ENCODE assay signal across 27 cellular contexts in the genomic region with DNA sequence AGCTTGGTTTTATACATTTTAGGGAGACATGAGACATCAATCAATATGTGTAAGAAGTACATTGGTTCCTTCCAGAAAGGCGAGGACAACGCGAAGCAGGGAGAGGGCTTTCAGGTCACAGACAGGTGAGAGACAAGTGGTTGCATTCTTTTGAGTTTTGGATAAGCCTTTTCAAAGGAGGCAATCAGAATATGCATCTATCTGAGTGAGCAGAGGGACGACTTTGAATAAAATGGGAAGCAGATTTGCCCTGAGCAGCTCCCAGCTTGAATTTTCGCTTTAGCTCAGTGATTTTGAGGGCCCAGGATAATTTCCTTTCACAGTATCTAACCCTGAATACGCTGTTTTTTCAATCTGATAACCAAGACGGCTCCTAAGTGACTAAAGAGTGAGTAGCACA.
"Had no signal": no experiment of that assay in that cellular context is flagged by ENCODE, and none has a peak within 500 bp of the region (broad histone marks: within the 10 kb centered on the region; RNA-seq: fewer than 3 reads in every experiment).

No MANE protein-coding gene starts in this region.

- H3K36me3 ChIP-seq: neutrophil, right lobe of liver, sigmoid colon, stomach, thoracic aorta, thyroid gland, tibial nerve, upper lobe of left lung, vagina had no signal

- H2AFZ ChIP-seq: parathyroid adenoma had no signal

- H3K4me3 Mint-ChIP-seq: naive thymus-derived CD8-positive, alpha-beta T cell; natural killer cell treated with Interleukin-12 subunit alpha and Interleukin-12 subunit beta and Interleukin-15 and Interleukin-18, amount 100 ng/mL, for 72 hours; nephron progenitor cell; stimulated activated effector memory CD8-positive, alpha-beta T cell treated with anti-CD3 and anti-CD28 coated beads, Interleukin-12 subunit alpha, Interleukin-12 subunit beta, amount 100 ng/mL, for 72 hours; stimulated activated naive B cell treated with anti-CD40 and anti-IgM and Interleukin-4, amounts not matched to agents 10 μg/mL and 1 μg/mL and 100 μg/mL, for 72 hours; stimulated activated naive CD8-positive, alpha-beta T cell treated with anti-CD3 and anti-CD28 coated beads, Interleukin-15, Interleukin-2, amounts not matched to agents 100 ng/mL and 50 ng/mL, for 24 hours had no signal

- H3K9ac ChIP-seq: parathyroid adenoma had no signal

- H3K79me2 ChIP-seq: parathyroid adenoma had no signal

- H3K27ac Mint-ChIP-seq: naive thymus-derived CD8-positive, alpha-beta T cell; natural killer cell treated with Interleukin-12 subunit alpha and Interleukin-12 subunit beta and Interleukin-15 and Interleukin-18, amount 100 ng/mL, for 72 hours; nephron progenitor cell; progenitor cell of endocrine pancreas; stimulated activated effector memory CD8-positive, alpha-beta T cell treated with anti-CD3 and anti-CD28 coated beads, Interleukin-12 subunit alpha, Interleukin-12 subunit beta, amount 100 ng/mL, for 72 hours; stimulated activated naive B cell treated with anti-CD40 and anti-IgM and Interleukin-4, amounts not matched to agents 10 μg/mL and 1 μg/mL and 100 μg/mL, for 72 hours; stimulated activated naive CD8-positive, alpha-beta T cell treated with anti-CD3 and anti-CD28 coated beads, Interleukin-15, Interleukin-2, amounts not matched to agents 100 ng/mL and 50 ng/mL, for 24 hours had no signal

- H3K4me1 ChIP-seq: parathyroid adenoma, psoas muscle, right lobe of liver, sigmoid colon, stomach, thyroid gland, tibial nerve, upper lobe of left lung, vagina had no signal

- H3K4me1 Mint-ChIP-seq: naive thymus-derived CD8-positive, alpha-beta T cell; stimulated activated effector memory CD8-positive, alpha-beta T cell treated with anti-CD3 and anti-CD28 coated beads, Interleukin-12 subunit alpha, Interleukin-12 subunit beta, amount 100 ng/mL, for 72 hours; stimulated activated naive B cell treated with anti-CD40 and anti-IgM and Interleukin-4, amounts not matched to agents 10 μg/mL and 1 μg/mL and 100 μg/mL, for 72 hours had no signal

- DNase-seq: naive thymus-derived CD8-positive, alpha-beta T cell; nephron progenitor cell; nucleus accumbens; posterior cingulate gyrus; psoas muscle; right cardiac atrium; right lobe of liver; sigmoid colon; small intestine; stimulated activated CD4-positive, alpha-beta T cell treated with anti-CD3 and anti-CD28 coated beads, Interleukin-15, amount 100 ng/mL, for 24 hours; stimulated activated CD4-positive, alpha-beta T cell treated with anti-CD3 and anti-CD28 coated beads, Interleukin-2, amount 100 ng/mL, for 24 hours; stimulated activated CD4-positive, alpha-beta T cell treated with anti-CD3 and anti-CD28 coated beads, Interleukin-2, amount 100 ng/mL, for 48 hours; stimulated activated CD4-positive, alpha-beta T cell treated with anti-CD3 and anti-CD28 coated beads, Interleukin-4, amount 100 ng/mL, for 24 hours; stimulated activated naive B cell treated with anti-CD40 and anti-IgM and Interleukin-4, amounts not matched to agents 10 μg/mL and 1 μg/mL and 100 μg/mL, for 72 hours; stimulated activated naive CD4-positive, alpha-beta T cell treated with Interleukin-2 at 50 U/mL for 16 hours; stomach; thyroid gland; upper lobe of left lung had no signal

- H3K27ac ChIP-seq: neutrophil, parathyroid adenoma, psoas muscle, right lobe of liver, sigmoid colon, stomach, thoracic aorta, thyroid gland, tibial nerve, upper lobe of left lung, vagina had no signal

- ATAC-seq: naive thymus-derived CD8-positive, alpha-beta T cell; psoas muscle; right cardiac atrium; right lobe of liver; stimulated activated effector memory CD8-positive, alpha-beta T cell treated with anti-CD3 and anti-CD28 coated beads, Interleukin-12 subunit alpha, Interleukin-12 subunit beta, amount 100 ng/mL, for 72 hours; stimulated activated naive B cell treated with anti-CD40 and anti-IgM and Interleukin-4, amounts not matched to agents 10 μg/mL and 1 μg/mL and 100 μg/mL, for 72 hours had no signal

- H3K9me3 Mint-ChIP-seq: stimulated activated naive CD8-positive, alpha-beta T cell treated with anti-CD3 and anti-CD28 coated beads, Interleukin-15, Interleukin-2, amounts not matched to agents 100 ng/mL and 50 ng/mL, for 24 hours had no signal

- H3K9me3 ChIP-seq: neutrophil, psoas muscle, right lobe of liver, sigmoid colon, stomach, thoracic aorta, thyroid gland, tibial nerve, upper lobe of left lung, vagina had no signal

- H3K4me3 ChIP-seq: psoas muscle, right lobe of liver, sigmoid colon, stomach, thoracic aorta, thyroid gland, tibial nerve, upper lobe of left lung, vagina had no signal

- H3K27me3 ChIP-seq: neutrophil, right lobe of liver, sigmoid colon, stomach, thyroid gland, tibial nerve, upper lobe of left lung, vagina had no signal

- H3K36me3 Mint-ChIP-seq: naive thymus-derived CD8-positive, alpha-beta T cell; natural killer cell treated with Interleukin-12 subunit alpha and Interleukin-12 subunit beta and Interleukin-15 and Interleukin-18, amount 100 ng/mL, for 72 hours; stimulated activated effector memory CD8-positive, alpha-beta T cell treated with anti-CD3 and anti-CD28 coated beads, Interleukin-12 subunit alpha, Interleukin-12 subunit beta, amount 100 ng/mL, for 72 hours; stimulated activated naive B cell treated with anti-CD40 and anti-IgM and Interleukin-4, amounts not matched to agents 10 μg/mL and 1 μg/mL and 100 μg/mL, for 72 hours had no signal
